1 cellular context compared by ENCODE assay signal in the genomic region with DNA sequence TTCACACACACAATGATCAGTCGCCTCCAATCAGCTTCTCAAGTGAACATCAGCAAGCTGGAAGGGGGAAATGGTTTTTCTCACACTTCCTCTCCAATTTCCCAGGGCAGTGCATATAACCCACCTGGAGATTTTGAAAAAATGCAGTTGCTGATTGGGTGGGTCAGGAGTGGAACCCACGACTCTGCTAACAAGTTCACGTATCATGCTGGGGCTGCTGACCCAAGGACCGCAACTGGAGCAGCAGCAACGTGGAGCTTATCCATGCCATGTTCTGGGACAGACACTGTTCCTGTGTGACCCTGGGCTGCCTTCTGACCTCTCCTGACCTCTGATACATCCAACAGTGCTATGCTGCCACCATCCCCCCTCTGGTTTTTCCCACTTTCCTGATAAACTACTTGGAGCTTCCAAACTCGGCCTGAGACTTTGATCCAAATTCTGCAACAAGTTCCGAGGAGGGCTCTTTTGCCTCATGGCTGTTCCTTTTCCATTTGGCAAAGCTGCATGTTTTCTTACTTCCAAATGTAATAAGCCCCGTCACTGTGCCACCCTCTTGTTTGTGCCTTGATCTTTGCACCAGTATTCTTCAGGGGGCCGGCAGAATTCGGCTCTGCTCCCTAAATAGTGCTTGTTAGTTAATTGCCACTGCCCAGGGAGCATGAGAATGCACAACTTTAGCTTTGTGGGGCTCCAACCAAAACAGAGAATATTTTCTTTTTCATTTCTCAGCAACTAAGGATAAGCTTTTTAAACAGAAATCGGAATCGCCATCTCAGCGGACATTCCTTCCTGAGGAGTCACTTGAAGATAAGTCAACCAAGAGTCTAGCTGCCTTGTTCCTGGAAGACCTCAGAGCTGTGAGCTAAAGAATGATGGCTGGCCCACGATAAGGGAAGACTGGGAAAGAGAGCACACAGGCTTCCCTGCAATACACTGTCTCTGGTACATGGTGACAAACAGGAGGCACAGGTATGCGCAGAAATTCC.
TF ChIP-seq lines count a peak whose summit lies in the region.

No MANE protein-coding gene starts in this region.

TF ChIP-seq in K562, 482 proteins besides CTCF, POLR2A, EP300 and RAD21 (continued from another document):
- TF ChIP-seq TEAD1 (CRISPR knock-in tag; IDR thresholded peaks at IDR 0.05) = 0 out of 4 replicates have a peak, but pooled peaks of 1 of the 2 experiments have one; percentile 46
- TF ChIP-seq CBFA2T3 (IDR thresholded peaks at IDR 0.05) = no peak
- no peak for TF ChIP-seq U2AF1 (optimal IDR thresholded peaks at IDR 0.05; ENCODE audit: low read depth, low read length)
- TF ChIP-seq DPF2 (IDR thresholded peaks at IDR 0.05) = peak; percentile 52; the same call in 1 of the 2 replicates
- TF ChIP-seq EHMT2 (IDR thresholded peaks at IDR 0.05) = peak; percentile 81
- TF ChIP-seq MTA1 (IDR thresholded peaks at IDR 0.05; ENCODE audit: borderline replicate concordance) = no peak
- TF ChIP-seq FOSL1 (tag; conservative IDR thresholded peaks at IDR 0.05) = peak; percentile 93
- TF ChIP-seq ZFPM2 (CRISPR knock-in tag; IDR thresholded peaks at IDR 0.05) = no peak
- TF ChIP-seq, protein P1, sequence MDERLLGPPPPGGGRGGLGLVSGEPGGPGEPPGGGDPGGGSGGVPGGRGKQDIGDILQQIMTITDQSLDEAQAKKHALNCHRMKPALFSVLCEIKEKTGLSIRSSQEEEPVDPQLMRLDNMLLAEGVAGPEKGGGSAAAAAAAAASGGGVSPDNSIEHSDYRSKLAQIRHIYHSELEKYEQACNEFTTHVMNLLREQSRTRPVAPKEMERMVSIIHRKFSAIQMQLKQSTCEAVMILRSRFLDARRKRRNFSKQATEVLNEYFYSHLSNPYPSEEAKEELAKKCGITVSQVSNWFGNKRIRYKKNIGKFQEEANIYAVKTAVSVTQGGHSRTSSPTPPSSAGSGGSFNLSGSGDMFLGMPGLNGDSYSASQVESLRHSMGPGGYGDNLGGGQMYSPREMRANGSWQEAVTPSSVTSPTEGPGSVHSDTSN (CRISPR knock-in tag; IDR thresholded peaks at IDR 0.05; ENCODE audit: low read depth) = no peak
- TF ChIP-seq, protein P1 (tag; conservative IDR thresholded peaks at IDR 0.05; ENCODE audit: low read depth) = no peak
- TF ChIP-seq NR2C2 (CRISPR knock-in tag; IDR thresholded peaks at IDR 0.05) = no peak
- TF ChIP-seq NR2C2 (tag; IDR thresholded peaks at IDR 0.05) = peak; percentile 45
- TF ChIP-seq FOXA1 (IDR thresholded peaks at IDR 0.05; ENCODE audit: borderline replicate concordance) = no peak
TF ChIP-seq in K562: peak in this region for 15.
